ENCODE assay signal across 23 cellular contexts in the genomic region with DNA sequence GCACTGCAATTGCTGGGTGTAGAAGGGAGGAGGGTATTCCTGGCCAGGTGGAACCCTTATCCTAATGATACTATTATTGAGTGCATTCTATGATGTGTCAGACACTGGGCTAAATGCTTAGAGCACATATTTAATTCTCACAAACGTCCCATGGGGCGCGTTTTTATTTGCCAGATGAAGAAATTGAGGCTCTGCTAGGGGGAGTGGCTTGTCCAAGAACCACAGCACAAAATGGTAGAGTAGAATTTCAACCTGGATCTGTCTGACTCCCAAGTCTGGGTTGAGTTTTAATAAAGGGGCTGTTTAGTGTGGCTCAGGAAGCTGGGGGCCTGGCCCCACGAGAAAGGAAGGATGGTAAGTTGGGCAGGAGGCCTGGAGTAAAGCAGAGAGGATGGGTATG.
"Had no signal": no experiment of that assay in that cellular context is flagged by ENCODE, and none has a peak within 500 bp of the region (broad histone marks: within the 10 kb centered on the region; RNA-seq: fewer than 3 reads in every experiment).

No MANE protein-coding gene starts in this region.

- H3K27ac Mint-ChIP-seq: effector memory CD8-positive, alpha-beta T cell; naive thymus-derived CD4-positive, alpha-beta T cell; stimulated activated naive B cell treated with anti-CD40 and anti-IgM and Interleukin-4, amounts not matched to agents 10 μg/mL and 1 μg/mL and 100 μg/mL, for 72 hours; stimulated activated naive CD8-positive, alpha-beta T cell treated with anti-CD3 and anti-CD28 coated beads, Interleukin-15, Interleukin-2, amounts not matched to agents 100 ng/mL and 50 ng/mL, for 24 hours had no signal

- H3K27ac ChIP-seq: gastrocnemius medialis, hepatocyte, left lung, neutrophil, parathyroid adenoma, prostate gland, right atrium auricular region, thoracic aorta, tibial nerve, upper lobe of left lung had no signal

- H3K4me3 ChIP-seq: gastrocnemius medialis, hepatocyte, left lung, prostate gland, right atrium auricular region, thoracic aorta, tibial nerve, upper lobe of left lung had no signal

- DNase-seq: cerebellar nuclear complex; cortex of kidney; effector memory CD8-positive, alpha-beta T cell; erythroblast; foreskin fibroblast; gastrocnemius medialis; head of caudate nucleus; left cardiac atrium; left lung; midbrain; naive thymus-derived CD4-positive, alpha-beta T cell; stimulated activated naive B cell treated with anti-CD40 and anti-IgM and Interleukin-4, amounts not matched to agents 10 μg/mL and 1 μg/mL and 100 μg/mL, for 72 hours; upper lobe of left lung had no signal

- H3K9me3 ChIP-seq: gastrocnemius medialis, left lung, neutrophil, prostate gland, right atrium auricular region, thoracic aorta, tibial nerve, upper lobe of left lung had no signal

- H3K36me3 Mint-ChIP-seq: naive thymus-derived CD4-positive, alpha-beta T cell; stimulated activated naive B cell treated with anti-CD40 and anti-IgM and Interleukin-4, amounts not matched to agents 10 μg/mL and 1 μg/mL and 100 μg/mL, for 72 hours had no signal

- H3K36me3 ChIP-seq: gastrocnemius medialis, left lung, neutrophil, prostate gland, right atrium auricular region, thoracic aorta, tibial nerve, upper lobe of left lung had no signal

- H3K4me3 Mint-ChIP-seq: effector memory CD8-positive, alpha-beta T cell; naive thymus-derived CD4-positive, alpha-beta T cell; neural crest cell; stimulated activated naive B cell treated with anti-CD40 and anti-IgM and Interleukin-4, amounts not matched to agents 10 μg/mL and 1 μg/mL and 100 μg/mL, for 72 hours; stimulated activated naive CD8-positive, alpha-beta T cell treated with anti-CD3 and anti-CD28 coated beads, Interleukin-15, Interleukin-2, amounts not matched to agents 100 ng/mL and 50 ng/mL, for 24 hours had no signal

- ATAC-seq: effector memory CD8-positive, alpha-beta T cell; gastrocnemius medialis; left cardiac atrium; left lung; naive thymus-derived CD4-positive, alpha-beta T cell; sciatic nerve; stimulated activated naive B cell treated with anti-CD40 and anti-IgM and Interleukin-4, amounts not matched to agents 10 μg/mL and 1 μg/mL and 100 μg/mL, for 72 hours had no signal

- H3K9me3 Mint-ChIP-seq: effector memory CD8-positive, alpha-beta T cell; naive thymus-derived CD4-positive, alpha-beta T cell; stimulated activated naive CD8-positive, alpha-beta T cell treated with anti-CD3 and anti-CD28 coated beads, Interleukin-15, Interleukin-2, amounts not matched to agents 100 ng/mL and 50 ng/mL, for 24 hours had no signal

- H3K27me3 ChIP-seq: gastrocnemius medialis, hepatocyte, left lung, neutrophil, right atrium auricular region, tibial nerve, upper lobe of left lung had no signal

- H3K4me1 ChIP-seq: left lung, parathyroid adenoma, prostate gland, right atrium auricular region, tibial nerve, upper lobe of left lung had no signal
